29 cellular contexts compared by ENCODE assay signal in genomic region chr16:9480503-9480902, GRCh38.
"Had no signal": no experiment of that assay in that cellular context is flagged by ENCODE, and none has a peak within 500 bp of the region (broad histone marks: within the 10 kb centered on the region; RNA-seq: fewer than 3 reads in every experiment).

No MANE protein-coding gene starts in this region.

- DNase-seq: stimulated activated CD4-positive, alpha-beta T cell treated with anti-CD3 and anti-CD28 coated beads, Interleukin-2, amount 100 ng/mL, for 48 hours; stimulated activated CD4-positive, alpha-beta T cell treated with anti-CD3 and anti-CD28 coated beads, Interleukin-4, amount 100 ng/mL, for 1 hour; stimulated activated CD4-positive, alpha-beta T cell treated with anti-CD3 and anti-CD28 coated beads, Interleukin-4, amount 100 ng/mL, for 24 hours; stimulated activated CD4-positive, alpha-beta T cell treated with anti-CD3 and anti-CD28 coated beads, Interleukin-4, amount 100 ng/mL, for 4 hours; stimulated activated CD8-positive, alpha-beta memory T cell treated with anti-CD3 and anti-CD28 coated beads, Interleukin-4, amount 100 ng/mL, for 48 hours; stimulated activated naive B cell treated with anti-CD40 and anti-IgM and Interleukin-4, amounts not matched to agents 10 μg/mL and 1 μg/mL and 100 μg/mL, for 72 hours; stimulated activated naive CD4-positive, alpha-beta T cell; stimulated activated naive CD4-positive, alpha-beta T cell treated with Interleukin-2 at 50 U/mL for 16 hours; stimulated activated naive CD8-positive, alpha-beta T cell treated with anti-CD3 and anti-CD28 coated beads, Interleukin-15, amount 100 ng/mL, for 72 hours; stimulated activated naive CD8-positive, alpha-beta T cell treated with anti-CD3 and anti-CD28 coated beads, Interleukin-15, Interleukin-2, amounts not matched to agents 100 U/mL and 50 U/mL, for 24 hours; stomach; substantia nigra; testis; thyroid gland; tibial artery; transverse colon; trophoblast cell; upper lobe of left lung; upper lobe of right lung; uterus had no signal

- H3K4me3 Mint-ChIP-seq: stimulated activated effector memory CD8-positive, alpha-beta T cell treated with anti-CD3 and anti-CD28 coated beads, Interleukin-12 subunit alpha, Interleukin-12 subunit beta, amount 100 ng/mL, for 72 hours; stimulated activated memory B cell treated with anti-CD40 and anti-IgM and Interleukin-4, amounts not matched to agents 10 μg/mL and 1 μg/mL and 100 μg/mL, for 72 hours; stimulated activated naive B cell treated with anti-CD40 and anti-IgM and Interleukin-4, amounts not matched to agents 10 μg/mL and 1 μg/mL and 100 μg/mL, for 72 hours; stimulated activated naive CD8-positive, alpha-beta T cell treated with anti-CD3 and anti-CD28 coated beads, Interleukin-15, amount 100 ng/mL, for 72 hours; stimulated activated naive CD8-positive, alpha-beta T cell treated with anti-CD3 and anti-CD28 coated beads, Interleukin-15, Interleukin-2, amounts not matched to agents 100 ng/mL and 50 ng/mL, for 24 hours; type B pancreatic cell had no signal

- H3K9me3 Mint-ChIP-seq: stimulated activated effector memory CD8-positive, alpha-beta T cell treated with anti-CD3 and anti-CD28 coated beads, Interleukin-12 subunit alpha, Interleukin-12 subunit beta, amount 100 ng/mL, for 72 hours; stimulated activated memory B cell treated with anti-CD40 and anti-IgM and Interleukin-4, amounts not matched to agents 10 μg/mL and 1 μg/mL and 100 μg/mL, for 72 hours; stimulated activated naive B cell treated with anti-CD40 and anti-IgM and Interleukin-4, amounts not matched to agents 10 μg/mL and 1 μg/mL and 100 μg/mL, for 72 hours; stimulated activated naive CD8-positive, alpha-beta T cell treated with anti-CD3 and anti-CD28 coated beads, Interleukin-15, amount 100 ng/mL, for 72 hours; stimulated activated naive CD8-positive, alpha-beta T cell treated with anti-CD3 and anti-CD28 coated beads, Interleukin-15, Interleukin-2, amounts not matched to agents 100 ng/mL and 50 ng/mL, for 24 hours; type B pancreatic cell had no signal

- H3K4me3 ChIP-seq: stomach, suprapubic skin, testis, thoracic aorta, thyroid gland, tibial artery, tibial nerve, transverse colon, upper lobe of left lung, upper lobe of right lung, uterus, vagina had no signal

- H3K36me3 Mint-ChIP-seq: stimulated activated effector memory CD8-positive, alpha-beta T cell treated with anti-CD3 and anti-CD28 coated beads, Interleukin-12 subunit alpha, Interleukin-12 subunit beta, amount 100 ng/mL, for 72 hours; stimulated activated memory B cell treated with anti-CD40 and anti-IgM and Interleukin-4, amounts not matched to agents 10 μg/mL and 1 μg/mL and 100 μg/mL, for 72 hours; stimulated activated naive B cell treated with anti-CD40 and anti-IgM and Interleukin-4, amounts not matched to agents 10 μg/mL and 1 μg/mL and 100 μg/mL, for 72 hours; type B pancreatic cell had no signal

- H3K27me3 ChIP-seq: stomach, suprapubic skin, testis, thyroid gland, tibial nerve, transverse colon, upper lobe of left lung, upper lobe of right lung, uterus, vagina had no signal

- H3K9me3 ChIP-seq: stomach, suprapubic skin, testis, thoracic aorta, thyroid gland, tibial artery, tibial nerve, transverse colon, upper lobe of left lung, upper lobe of right lung, uterus, vagina had no signal

- H3K4me1 ChIP-seq: stomach, suprapubic skin, testis, tibial artery, tibial nerve, transverse colon, upper lobe of left lung, upper lobe of right lung, uterus, vagina had no signal

- FAIRE-seq: urothelium cell line had no signal

- H3K36me3 ChIP-seq: stomach, suprapubic skin, thoracic aorta, thyroid gland, tibial artery, tibial nerve, transverse colon, upper lobe of left lung, upper lobe of right lung, uterus, vagina had no signal

- H3K27ac ChIP-seq: stomach, suprapubic skin, testis, thoracic aorta, thyroid gland, tibial artery, tibial nerve, transverse colon, upper lobe of left lung, upper lobe of right lung, uterus, vagina had no signal

- ATAC-seq: stimulated activated effector memory CD8-positive, alpha-beta T cell treated with anti-CD3 and anti-CD28 coated beads, Interleukin-12 subunit alpha, Interleukin-12 subunit beta, amount 100 ng/mL, for 72 hours; stimulated activated memory B cell treated with anti-CD40 and anti-IgM and Interleukin-4, amounts not matched to agents 10 μg/mL and 1 μg/mL and 100 μg/mL, for 72 hours; stimulated activated naive B cell treated with anti-CD40 and anti-IgM and Interleukin-4, amounts not matched to agents 10 μg/mL and 1 μg/mL and 100 μg/mL, for 72 hours; stimulated activated naive CD8-positive, alpha-beta T cell treated with anti-CD3 and anti-CD28 coated beads, Interleukin-15, amount 100 ng/mL, for 72 hours; stimulated activated naive CD8-positive, alpha-beta T cell treated with anti-CD3 and anti-CD28 coated beads, Interleukin-15, Interleukin-2, amounts not matched to agents 100 U/mL and 50 U/mL, for 24 hours; upper lobe of right lung had no signal

- H3K27me3 Mint-ChIP-seq: stimulated activated naive CD8-positive, alpha-beta T cell treated with anti-CD3 and anti-CD28 coated beads, Interleukin-15, amount 100 ng/mL, for 72 hours; stimulated activated naive CD8-positive, alpha-beta T cell treated with anti-CD3 and anti-CD28 coated beads, Interleukin-15, Interleukin-2, amounts not matched to agents 100 ng/mL and 50 ng/mL, for 24 hours had no signal

- H3K27ac Mint-ChIP-seq: stimulated activated effector memory CD8-positive, alpha-beta T cell treated with anti-CD3 and anti-CD28 coated beads, Interleukin-12 subunit alpha, Interleukin-12 subunit beta, amount 100 ng/mL, for 72 hours; stimulated activated memory B cell treated with anti-CD40 and anti-IgM and Interleukin-4, amounts not matched to agents 10 μg/mL and 1 μg/mL and 100 μg/mL, for 72 hours; stimulated activated naive B cell treated with anti-CD40 and anti-IgM and Interleukin-4, amounts not matched to agents 10 μg/mL and 1 μg/mL and 100 μg/mL, for 72 hours; stimulated activated naive CD8-positive, alpha-beta T cell treated with anti-CD3 and anti-CD28 coated beads, Interleukin-15, amount 100 ng/mL, for 72 hours; stimulated activated naive CD8-positive, alpha-beta T cell treated with anti-CD3 and anti-CD28 coated beads, Interleukin-15, Interleukin-2, amounts not matched to agents 100 ng/mL and 50 ng/mL, for 24 hours; type B pancreatic cell had no signal

- H3K4me1 Mint-ChIP-seq: stimulated activated effector memory CD8-positive, alpha-beta T cell treated with anti-CD3 and anti-CD28 coated beads, Interleukin-12 subunit alpha, Interleukin-12 subunit beta, amount 100 ng/mL, for 72 hours; stimulated activated memory B cell treated with anti-CD40 and anti-IgM and Interleukin-4, amounts not matched to agents 10 μg/mL and 1 μg/mL and 100 μg/mL, for 72 hours; stimulated activated naive B cell treated with anti-CD40 and anti-IgM and Interleukin-4, amounts not matched to agents 10 μg/mL and 1 μg/mL and 100 μg/mL, for 72 hours; stimulated activated naive CD8-positive, alpha-beta T cell treated with anti-CD3 and anti-CD28 coated beads, Interleukin-15, amount 100 ng/mL, for 72 hours had no signal
